In the genomic region with DNA sequence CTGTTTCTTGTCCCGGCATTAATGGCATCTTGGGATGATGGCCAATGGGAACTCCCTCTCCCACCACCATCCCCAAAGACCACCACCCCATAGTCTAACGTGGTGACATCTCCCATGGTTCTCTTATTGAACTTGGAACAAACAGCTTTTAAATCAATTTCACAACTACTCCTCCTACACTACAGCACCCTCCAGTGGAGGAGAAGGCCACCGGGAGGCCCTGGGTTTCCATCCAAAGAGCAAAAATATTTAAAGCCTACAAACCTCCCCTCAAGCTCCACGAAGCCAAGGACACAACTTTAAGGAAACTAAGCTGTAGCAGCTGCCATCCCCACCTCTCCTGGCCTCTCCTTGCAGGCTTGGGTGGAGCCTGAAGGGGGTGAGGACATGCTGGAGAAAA, we compare ENCODE assay signal across 12 cellular contexts.
DNase-seq lines count a peak whose midpoint lies in the region; ATAC-seq, FAIRE-seq and TF ChIP-seq lines count a peak whose summit lies in the region.
"Had no signal": no experiment of that assay in that cellular context is flagged by ENCODE, and none has a peak within 500 bp of the region (broad histone marks: within the 10 kb centered on the region; RNA-seq: fewer than 3 reads in every experiment).

No MANE protein-coding gene starts in this region.

- peak; percentile 55 for TF ChIP-seq CTCF in DOHH2 (IDR thresholded peaks at IDR 0.05; ENCODE audit: low read depth, low read length, poor library complexity, severe bottlenecking)
- TF ChIP-seq CTCF in GM12878 (IDR thresholded peaks at IDR 0.05 in 2 of 3, conservative IDR thresholded peaks at IDR 0.05 in 1 of 3; ENCODE audit: control insufficient read depth in 2 of 3, extremely low read depth in 1 of 3, insufficient read depth in 1 of 3, low read depth in 3 of 3, low read length in 3 of 3), result peak in 2 of 3 experiments; percentile 26 to 30; a peak in 2 of 6 replicates

- no peak overlapping the region for H4K8ac ChIP-seq in mesendoderm (ENCODE audit: low read depth, low read length)

- H3K27me3 ChIP-seq in DOHH2 (ENCODE audit: control insufficient read depth, low read length) (peaks cover 7% of the 10 kb centered on the region; the same call in 1 of the 2 replicates), GM12878 (replicated peaks in 1 of 2; ENCODE audit: control insufficient read depth in 2 of 2, insufficient read depth in 2 of 2, low read length in 1 of 2) (peaks cover 2% of the 10 kb centered on the region in 2 experiments; a peak in 2 of 4 replicates), mesendoderm (ENCODE audit: insufficient read depth, low read length, poor library complexity) (no peaks in the 10 kb centered on the region), aorta (ENCODE audit: control insufficient read depth in 1 of 2, insufficient read depth in 2 of 2, low read length in 1 of 2) (no peaks in the 10 kb centered on the region), HAP-1 (ENCODE audit: low read depth) (no peaks in the 10 kb centered on the region)

- H2BK5ac ChIP-seq in mesendoderm (ENCODE audit: low read length), result no peak overlapping the region

- H3K79me2 ChIP-seq in DOHH2 (ENCODE audit: control insufficient read depth, low read length), result no peaks in the 10 kb centered on the region
- H3K79me2 ChIP-seq in GM12878 (ENCODE audit: control insufficient read depth, insufficient read depth, low read length), result no peaks in the 10 kb centered on the region
- no peaks in the 10 kb centered on the region for H3K79me2 ChIP-seq in mesendoderm (ENCODE audit: control insufficient read depth, insufficient read depth, low read length)

- H3K9ac ChIP-seq in GM12878 (ENCODE audit: control insufficient read depth, insufficient read depth, low read length) (no peak overlapping the region), mesendoderm (ENCODE audit: low read length) (no peak overlapping the region)

- H3K4me2 ChIP-seq in DOHH2 (ENCODE audit: low read length) (no peak overlapping the region), GM12878 (ENCODE audit: control insufficient read depth, insufficient read depth) (no peak overlapping the region), mesendoderm (ENCODE audit: low read length) (no peak overlapping the region)

- H3K79me1 ChIP-seq in mesendoderm (ENCODE audit: low read length), result no peaks in the 10 kb centered on the region

- no peak overlapping the region for H2BK15ac ChIP-seq in mesendoderm (replicated peaks; ENCODE audit: low read depth)

- H3K36me3 ChIP-seq in DOHH2 (ENCODE audit: control insufficient read depth, low read length) (no peaks in the 10 kb centered on the region), GM12878 (ENCODE audit: control insufficient read depth in 2 of 2, insufficient read depth in 2 of 2, low read length in 1 of 2) (no peaks in the 10 kb centered on the region), mesendoderm (ENCODE audit: control insufficient read depth, insufficient read depth, low read length) (no peaks in the 10 kb centered on the region), aorta (ENCODE audit: control insufficient read depth in 1 of 2, insufficient read depth in 2 of 2, low read length in 1 of 2) (no peaks in the 10 kb centered on the region), HAP-1 (replicated peaks) (no peaks in the 10 kb centered on the region)

- 0 out of 3 replicates have a peak, but pooled peaks have one; percentile 35 for ATAC-seq in GM12878
- ATAC-seq in aorta (ENCODE audit: low FRiP score), result no peak

- 21% methylated on average over 4 of the region's 4 CpGs for WGBS in GM12878 (ENCODE audit: insufficient coverage, insufficient replicate concordance, low lambda C conversion rate, missing lambda C conversion rate)
- no CpG with 5 or more reads among the region's 4 CpGs for WGBS in mesendoderm (ENCODE audit: extremely low coverage, insufficient coverage, low lambda C conversion rate)
- 58 to 66% methylated on average over 4 of the region's 4 CpGs for WGBS in aorta, 2 donors

- intact Hi-C loops in GM12878 (cut with micrococcal nuclease; ENCODE audit: unreplicated experiment), result no loop called here
- intact Hi-C loops in aorta (cut with DNase I), result no loop called here

- no peaks in the 10 kb centered on the region for H3F3A ChIP-seq in DOHH2 (ENCODE audit: control insufficient read depth, insufficient read depth)

- CTCF ChIA-PET in GM12878 (lab: Yijun Ruan, JAX), result interaction anchor here (1.1 to 2.3 kb wide), 4 partner anchors 14 to 495 kb away, joined by 3 to 8 read pairs (median 6); no protein-coding TSS in a partner anchor

- no peak for FAIRE-seq in GM12878 (lab: Jason Lieb, UNC)
- FAIRE-seq: colon, G401.6 had no signal

- no peaks in the 10 kb centered on the region for H4K20me1 ChIP-seq in DOHH2 (ENCODE audit: control insufficient read depth, insufficient read depth, low read depth, low read length)
- no peaks in the 10 kb centered on the region for H4K20me1 ChIP-seq in GM12878 (ENCODE audit: control insufficient read depth, insufficient read depth)

- no peak overlapping the region for H3K27ac ChIP-seq in DOHH2 (ENCODE audit: low read depth, low read length)
- H3K27ac ChIP-seq in GM12878 (ENCODE audit: control insufficient read depth, insufficient read depth), result no peak overlapping the region
- no peak overlapping the region for H3K27ac ChIP-seq in mesendoderm (ENCODE audit: low read depth, low read length)
- H3K27ac ChIP-seq in aorta (ENCODE audit: low read depth in 1 of 2, low read length in 2 of 2), result no peak overlapping the region

- SMC1A ChIA-PET in GM12878 (lab: Charles Lee; ENCODE audit: uncharacterized antibody, unreplicated experiment), result no interaction called here

- H3K4me1 ChIP-seq in DOHH2 (ENCODE audit: control insufficient read depth, low read length) (no peaks in the 10 kb centered on the region), GM12878 (ENCODE audit: control insufficient read depth, insufficient read depth, low read length) (no peaks in the 10 kb centered on the region), mesendoderm (ENCODE audit: control insufficient read depth, low read depth, low read length) (no peaks in the 10 kb centered on the region), aorta (ENCODE audit: control insufficient read depth in 1 of 2, insufficient read depth in 2 of 2, low read length in 2 of 2) (no peaks in the 10 kb centered on the region), HAP-1 (no peaks in the 10 kb centered on the region)

- RAD21 ChIA-PET in GM12878 (lab: Charles Lee; ENCODE audit: unreplicated experiment), result interaction anchor here (0.7 kb wide), 1 partner anchor 169 kb away, joined by 3 read pairs; no protein-coding TSS in a partner anchor

- H2BK120ac ChIP-seq in mesendoderm (ENCODE audit: low read depth, low read length), result no peak overlapping the region

- H3K4me3 ChIP-seq in DOHH2 (ENCODE audit: low read length), result no peak overlapping the region
- H3K4me3 ChIP-seq in GM12878, result no peak overlapping the region
- H3K4me3 ChIP-seq in mesendoderm (ENCODE audit: low read length), result no peak overlapping the region
- H3K4me3 ChIP-seq in aorta (ENCODE audit: low read length in 2 of 2), result no peak overlapping the region
- H3K4me3 ChIP-seq in HAP-1, result no peak overlapping the region

- H3K9me2 ChIP-seq in DOHH2 (replicated peaks; ENCODE audit: control insufficient read depth, low read length), result no peaks in the 10 kb centered on the region

- H2AK5ac ChIP-seq in mesendoderm (ENCODE audit: low read length), result no peak overlapping the region

- in situ Hi-C loops in GM12878 (cut with MboI), result no loop called here
- in situ Hi-C loops in HAP-1 (cut with MboI; ENCODE audit: low sequenced_read_pairs), result no loop called here

- no peak for TF ChIP-seq POLR2A in GM12878 (IDR thresholded peaks at IDR 0.05; ENCODE audit: low read depth, low read length)

- H4K5ac ChIP-seq in mesendoderm (ENCODE audit: low read length), result no peak overlapping the region

- TF ChIP-seq RAD21 in Ishikawa (IDR thresholded peaks at IDR 0.05; ENCODE audit: low read depth) (peak; percentile 52), GM12878 (IDR thresholded peaks at IDR 0.05; ENCODE audit: insufficient read depth, low read depth, low read length) (no peak)

- no TSS peak for BruUV-seq in GM12878 (replicated peaks; lab: Mats Ljungman, UMichigan)

- TF ChIP-seq EP300 in Ishikawa (IDR thresholded peaks at IDR 0.05; ENCODE audit: borderline replicate concordance) (no peak), GM12878 (IDR thresholded peaks at IDR 0.05; ENCODE audit: borderline replicate concordance in 1 of 2, control insufficient read depth in 1 of 2, low read depth in 2 of 2, low read length in 2 of 2) (no peak)

- H3K4ac ChIP-seq in mesendoderm (ENCODE audit: low read depth, low read length), result no peak overlapping the region

- no peak overlapping the region for H3K23ac ChIP-seq in mesendoderm (ENCODE audit: low read length)

- H3K9me3 ChIP-seq in DOHH2 (ENCODE audit: control insufficient read depth, insufficient read depth, low read length) (no peaks in the 10 kb centered on the region), GM12878 (replicated peaks; ENCODE audit: control insufficient read depth, insufficient read depth, low read length) (no peaks in the 10 kb centered on the region), aorta (ENCODE audit: control insufficient read depth, low read length) (no peaks in the 10 kb centered on the region), HAP-1 (no peaks in the 10 kb centered on the region)

- no peak overlapping the region for H2AFZ ChIP-seq in GM12878 (ENCODE audit: control insufficient read depth, low read depth, low read length)

- POLR2A ChIA-PET in GM12878 (lab: Charles Lee), result no interaction called here

- DNase-seq in GM12878 (ENCODE audit: low read depth, low spot score), result no peak
- DNase-seq in mesendoderm, result peak; percentile 21
- DNase-seq in aorta, result no peak
- no peak for DNase-seq in SIG-M5 (lab: John Stamatoyannopoulos, UW)
- no peak for DNase-seq in HAP-1 (ENCODE audit: low spot score in 2 of 2)
- DNase-seq in GM19240 (ENCODE audit: insufficient read length, low spot score), result no peak
- DNase-seq: NCI-H146, T-helper 1 cell had no signal

- no peak overlapping the region for H3K18ac ChIP-seq in mesendoderm (ENCODE audit: low read length)

- H3K56ac ChIP-seq in mesendoderm (ENCODE audit: low read length), result no peak overlapping the region

TF ChIP-seq in Ishikawa, 13 proteins besides CTCF, POLR2A, EP300 and RAD21 (continues in another document):
- TF ChIP-seq YY1 (IDR thresholded peaks at IDR 0.05; ENCODE audit: low read depth) (no peak), NFIC (IDR thresholded peaks at IDR 0.05) (no peak), FOXM1 (IDR thresholded peaks at IDR 0.05; ENCODE audit: borderline replicate concordance, low read depth) (no peak), EGR1 (IDR thresholded peaks at IDR 0.05) (no peak)

TF ChIP-seq in GM12878, 131 proteins besides CTCF, POLR2A, EP300 and RAD21:
- TF ChIP-seq MYC (IDR thresholded peaks at IDR 0.05; ENCODE audit: insufficient read depth, insufficient read length, insufficient replicate concordance, low read length, severe bottlenecking), result no peak
- peak; percentile 7; the same call in 1 of the 2 replicates for TF ChIP-seq SMC3 (IDR thresholded peaks at IDR 0.05; ENCODE audit: borderline replicate concordance, low read length)
- TF ChIP-seq CHD4 (IDR thresholded peaks at IDR 0.05), result no peak
- TF ChIP-seq RBBP5 (conservative IDR thresholded peaks at IDR 0.05), result no peak
